9 cellular contexts compared by ENCODE assay signal in genomic region chr6:33008944-33009861, GRCh38. TPM values are rescaled to one million over a fixed set of nuclear protein-coding genes. Genes with fewer than 3 reads are reported as not detected.
DNase-seq lines count a peak whose midpoint lies in the region; ATAC-seq and TF ChIP-seq lines count a peak whose summit lies in the region.
"Had no signal": no experiment of that assay in that cellular context is flagged by ENCODE, and none has a peak within 500 bp of the region (broad histone marks: within the 10 kb centered on the region; RNA-seq: fewer than 3 reads in every experiment).

HLA-DOA (minus strand) TSS chr6:33009591.

- peaks cover 53% of the 10 kb centered on the region for H3K27me3 Mint-ChIP-seq in HFFc6 (ENCODE audit: insufficient read depth)

- peak; percentile 85 for ATAC-seq in GM19351 (IDR thresholded peaks at IDR 0.05; ENCODE audit: unreplicated experiment)
- peak; percentile 62 for ATAC-seq in HG03520 (IDR thresholded peaks at IDR 0.05; ENCODE audit: unreplicated experiment)

- no peak within 1 kb of the TSS for H3K27ac Mint-ChIP-seq in HFFc6

- H3K36me3 Mint-ChIP-seq in HFFc6 (ENCODE audit: low read depth): no peaks in the 10 kb centered on the region

- H3K4me1 Mint-ChIP-seq in HFFc6 (ENCODE audit: low read depth): no peaks in the 10 kb centered on the region

- TF ChIP-seq CTCF in fibroblast of villous mesenchyme (IDR thresholded peaks at IDR 0.05; ENCODE audit: insufficient read depth, low read depth, low read length) (no peak), HFFc6 (IDR thresholded peaks at IDR 0.05) (no peak)

- DNase-seq in EH (ENCODE audit: low read depth) (peak; percentile 19), fibroblast of villous mesenchyme (ENCODE audit: low read depth) (peak; percentile 7), renal cortical epithelial cell (ENCODE audit: low read depth) (peak; percentile 18), HFFc6 (no peak), COR-L47 (lab: John Stamatoyannopoulos, UW) (no peak)
- DNase-seq in activated CD8-positive, alpha-beta memory T cell treated with anti-CD3 and anti-CD28 coated beads, Interleukin-2, amount 50 U/mL, for 4 hours: peak; percentile 59

- no peak within 1 kb of the TSS for H3K4me3 Mint-ChIP-seq in HFFc6

- no peaks in the 10 kb centered on the region for H3K9me3 Mint-ChIP-seq in HFFc6

- H3K4me3 ChIP-seq in fibroblast of villous mesenchyme (ENCODE audit: low read depth, low read length): no peak within 1 kb of the TSS
- H3K4me3 ChIP-seq: SJSA1 had no signal

RNA-seq across cellular contexts. Expression of gene HLA-DOA, which starts in this region (rescaled TPM):
- not detected in 2 replicates for total RNA-seq in fibroblast of villous mesenchyme
- total RNA-seq in renal cortical epithelial cell: 0.55 and 1.6 TPM in 2 replicates
- not detected for total RNA-seq in HFFc6 (2021; fragmentation: NEBNext Ultra II Directional; extraction: Animal tissue kit (Norgen Biotek cat#: 25700))
- total RNA-seq: SJSA1 had no signal

Comparison
In these comparisons a context has a peak if more than half of its experiments do, and no peak if none do; other contexts are left out.
1. Peak in DNase-seq in fibroblast of villous mesenchyme; RNA of the gene not detected or under 1 TPM.
2. DNase-seq: peak in EH (single experiment), activated CD8-positive, alpha-beta memory T cell treated with anti-CD3 and anti-CD28 coated beads, Interleukin-2, amount 50 U/mL, for 4 hours (single experiment) and renal cortical epithelial cell (single experiment); none in HFFc6 (single experiment) and COR-L47 (single experiment).